15 cellular contexts compared by ENCODE assay signal in genomic region chr1:26317143-26317542, GRCh38. TPM values are rescaled to one million over a fixed set of nuclear protein-coding genes. Genes with fewer than 3 reads are reported as not detected.
DNase-seq lines count a peak whose midpoint lies in the region; ATAC-seq and TF ChIP-seq lines count a peak whose summit lies in the region.
"Had no signal": no experiment of that assay in that cellular context is flagged by ENCODE, and none has a peak within 500 bp of the region (broad histone marks: within the 10 kb centered on the region; RNA-seq: fewer than 3 reads in every experiment).

No MANE protein-coding gene starts in this region.

- H3K36me3 ChIP-seq in Peyer's patch, result peaks cover 0 to 9% (median 0%) of the 10 kb centered on the region in 3 donors
- H3K36me3 ChIP-seq in tibial artery, result no peaks in the 10 kb centered on the region
- H3K36me3 ChIP-seq: MG63, ovary had no signal

- H3K27me3 ChIP-seq in Peyer's patch (no peaks in the 10 kb centered on the region), tibial artery (peaks cover 0 to 13% of the 10 kb centered on the region in 2 donors)
- H3K27me3 ChIP-seq: MG63, ovary had no signal

- H3K36me3 Mint-ChIP-seq in activated naive CD4-positive, alpha-beta T cell treated with anti-CD3 and anti-CD28 coated beads, Interleukin-2, amount 10 ng/mL, durations not matched to agents 7 days and 5 days, result peaks cover 38% of the 10 kb centered on the region

- no peak for DNase-seq in activated naive CD4-positive, alpha-beta T cell treated with anti-CD3 and anti-CD28 coated beads, Interleukin-2, amount 10 ng/mL, durations not matched to agents 7 days and 5 days
- DNase-seq in activated naive CD4-positive, alpha-beta T cell treated with anti-CD3 and anti-CD28 coated beads, Interleukin-2, amount 50 U/mL, for 16 hours, result no peak
- DNase-seq in Peyer's patch (no peak), germinal center (ENCODE audit: low spot score) (peak; percentile 28), NCI-H2029 (lab: John Stamatoyannopoulos, UW) (no peak), tibial artery (no peak), SHP77 (lab: John Stamatoyannopoulos, UW) (no peak)
- no peak for DNase-seq in stimulated activated naive CD8-positive, alpha-beta T cell treated with anti-CD3 and anti-CD28 coated beads, Interleukin-15, amount 100 ng/mL, for 72 hours
- DNase-seq: amniotic stem cell, kidney glomerular epithelial cell, MG63, NCI-H510A treated with DMSO at 0.1 percent for 48 hours, ovary had no signal

- no peak for TF ChIP-seq POLR2A in Peyer's patch (IDR thresholded peaks at IDR 0.05)

- H3K9me3 Mint-ChIP-seq in activated naive CD4-positive, alpha-beta T cell treated with anti-CD3 and anti-CD28 coated beads, Interleukin-2, amount 10 ng/mL, durations not matched to agents 7 days and 5 days, result no peaks in the 10 kb centered on the region
- no peaks in the 10 kb centered on the region for H3K9me3 Mint-ChIP-seq in stimulated activated naive CD8-positive, alpha-beta T cell treated with anti-CD3 and anti-CD28 coated beads, Interleukin-15, amount 100 ng/mL, for 72 hours

- ATAC-seq in stimulated activated naive CD8-positive, alpha-beta T cell treated with anti-CD3 and anti-CD28 coated beads, Interleukin-15, amount 100 ng/mL, for 72 hours, result no peak

- no peaks in the 10 kb centered on the region for H3K27me3 Mint-ChIP-seq in activated naive CD4-positive, alpha-beta T cell treated with anti-CD3 and anti-CD28 coated beads, Interleukin-2, amount 10 ng/mL, durations not matched to agents 7 days and 5 days
- H3K27me3 Mint-ChIP-seq in stimulated activated naive CD8-positive, alpha-beta T cell treated with anti-CD3 and anti-CD28 coated beads, Interleukin-15, amount 100 ng/mL, for 72 hours, result no peaks in the 10 kb centered on the region

- H3K9me3 ChIP-seq in Peyer's patch (no peaks in the 10 kb centered on the region), tibial artery (no peaks in the 10 kb centered on the region)
- H3K9me3 ChIP-seq: MG63, ovary had no signal

- H3K4me3 ChIP-seq in Peyer's patch (peak overlapping the region in 1 of 4 donors; percentile 60), tibial artery (no peak overlapping the region)
- H3K4me3 ChIP-seq: MG63, ovary had no signal

- H3K4me1 ChIP-seq in Peyer's patch, result peaks cover 0 to 30% (median 20%) of the 10 kb centered on the region in 4 donors
- peaks cover 0 to 6% (median 5%) of the 10 kb centered on the region in 4 donors for H3K4me1 ChIP-seq in tibial artery

- H3K4me3 Mint-ChIP-seq in activated naive CD4-positive, alpha-beta T cell treated with anti-CD3 and anti-CD28 coated beads, Interleukin-2, amount 10 ng/mL, durations not matched to agents 7 days and 5 days, result peak overlapping the region; percentile 90
- peak overlapping the region; percentile 84 to 98 for H3K4me3 Mint-ChIP-seq in stimulated activated naive CD8-positive, alpha-beta T cell treated with anti-CD3 and anti-CD28 coated beads, Interleukin-15, amount 100 ng/mL, for 72 hours

- intact Hi-C loops in tibial artery (cut with DNase I; ENCODE audit: low total_unique reads), result no loop called here

- H3K4me1 Mint-ChIP-seq in activated naive CD4-positive, alpha-beta T cell treated with anti-CD3 and anti-CD28 coated beads, Interleukin-2, amount 10 ng/mL, durations not matched to agents 7 days and 5 days, result peaks cover 72% of the 10 kb centered on the region
- H3K4me1 Mint-ChIP-seq in stimulated activated naive CD8-positive, alpha-beta T cell treated with anti-CD3 and anti-CD28 coated beads, Interleukin-15, amount 100 ng/mL, for 72 hours, result peaks cover 70% of the 10 kb centered on the region

- TF ChIP-seq CTCF in Peyer's patch (IDR thresholded peaks at IDR 0.05), result no peak
- TF ChIP-seq CTCF in tibial artery (IDR thresholded peaks at IDR 0.05), result no peak

- CTCF ChIA-PET in activated naive CD4-positive, alpha-beta T cell treated with anti-CD3 and anti-CD28 coated beads, Interleukin-2, amount 10 ng/mL, durations not matched to agents 7 days and 5 days (lab: Charles Lee), result interaction anchor here (0.9 to 19.9 kb wide), 5 partner anchors 9 to 83 kb away, joined by 3 to 632 read pairs (median 25); partner anchors contain the start of genes SH3BGRL3 and UBXN11

- H3K27ac ChIP-seq in Peyer's patch (peak overlapping the region in 3 of 4 donors; percentile 55 to 90 (median 76)), tibial artery (no peak overlapping the region)
- H3K27ac ChIP-seq: ovary had no signal

- peak overlapping the region; percentile 89 for H3K27ac Mint-ChIP-seq in activated naive CD4-positive, alpha-beta T cell treated with anti-CD3 and anti-CD28 coated beads, Interleukin-2, amount 10 ng/mL, durations not matched to agents 7 days and 5 days
- peak overlapping the region; percentile 93 to 96 for H3K27ac Mint-ChIP-seq in stimulated activated naive CD8-positive, alpha-beta T cell treated with anti-CD3 and anti-CD28 coated beads, Interleukin-15, amount 100 ng/mL, for 72 hours

RNA-seq across cellular contexts. Expression of gene CD52, which starts 0.6 kb away (rescaled TPM):
- 100 to 1,000 TPM in 1 of 4 donors, 10 to 100 TPM in 1, 1 to 10 TPM in 2; 4.7 to 135 (median 13.6) TPM for total RNA-seq in Peyer's patch
- total RNA-seq: fibroblast of villous mesenchyme, SK-MEL-5 had no signal

RNA-seq across cellular contexts. Expression of gene UBXN11, which starts 10.7 kb away (rescaled TPM):
- 10 to 100 TPM in 3 of 4 donors, 1 to 10 TPM in 1; 3.9 to 68.5 (median 18.2) TPM for total RNA-seq in Peyer's patch

RNA-seq across cellular contexts. Expression of gene CRYBG2, which starts 36.8 kb away (rescaled TPM):
- total RNA-seq in Peyer's patch, result 10 to 100 TPM in 3 of 4 donors, not detected in 1; 42.0 to 51.9 (median 51.8) TPM
- total RNA-seq: fibroblast of villous mesenchyme, SK-MEL-5 had no signal

RNA-seq across cellular contexts. Expression of gene SH3BGRL3, which starts 37.3 kb away (rescaled TPM):
- total RNA-seq in Peyer's patch, result 10 to 100 TPM; 62.7 to 91.8 (median 89.6) TPM

RNA-seq across cellular contexts. Expression of gene ZNF683, which starts 55.4 kb away (rescaled TPM):
- total RNA-seq in Peyer's patch, result not detected
- total RNA-seq: fibroblast of villous mesenchyme, SK-MEL-5 had no signal

Comparison
In these comparisons a context has a peak if more than half of its experiments do, and no peak if none do; other contexts are left out.
1. H3K27ac ChIP-seq: peak in Peyer's patch (3 of 4); none in tibial artery (0 of 2).